8 cellular contexts compared by ENCODE assay signal in genomic region chr22:28883657-28883916, GRCh38. TPM values are rescaled to one million over a fixed set of nuclear protein-coding genes. Genes with fewer than 3 reads are reported as not detected.
DNase-seq lines count a peak whose midpoint lies in the region; ATAC-seq and TF ChIP-seq lines count a peak whose summit lies in the region.

No MANE protein-coding gene starts in this region.

- WGBS in HUES64, result under 1% methylated on average over 48 of the region's 48 CpGs
- 0 to 1% methylated on average over 12 to 48 of the region's 48 CpGs for WGBS in esophagus, 2 donors

- peak; percentile 22 for ATAC-seq in GM18502 (IDR thresholded peaks at IDR 0.05; ENCODE audit: poor library complexity, unreplicated experiment)
- ATAC-seq in gastrocnemius medialis, result peak; percentile 59 to 60
- no peak for ATAC-seq in HG03025 (IDR thresholded peaks at IDR 0.05; ENCODE audit: low FRiP score, unreplicated experiment)

- H3K27ac ChIP-seq in HUES64 (ENCODE audit: low read depth, low read length), result no peak overlapping the region; the same call in 1 of the 2 replicates
- H3K27ac ChIP-seq in esophagus (ENCODE audit: low read depth in 2 of 2, low read length in 1 of 2), result peak overlapping the region; percentile 82 to 91
- H3K27ac ChIP-seq in gastrocnemius medialis, result peak overlapping the region; percentile 66 to 76 (median 76)

- no peaks in the 10 kb centered on the region for H3K9me3 ChIP-seq in HUES64 (ENCODE audit: insufficient read depth, low read depth, low read length)
- no peaks in the 10 kb centered on the region for H3K9me3 ChIP-seq in esophagus (ENCODE audit: control insufficient read depth in 2 of 2, insufficient read depth in 1 of 2, low read depth in 1 of 2, low read length in 1 of 2)
- no peaks in the 10 kb centered on the region for H3K9me3 ChIP-seq in gastrocnemius medialis

- no peak for TF ChIP-seq POLR2A in gastrocnemius medialis (IDR thresholded peaks at IDR 0.05)

- peak overlapping the region; percentile 73 for H3K4me3 ChIP-seq in HUES64 (ENCODE audit: low read length)
- peak overlapping the region; percentile 71 to 78 for H3K4me3 ChIP-seq in esophagus (ENCODE audit: low read depth in 1 of 2, low read length in 2 of 2)
- peak overlapping the region; percentile 48 to 69 (median 62) for H3K4me3 ChIP-seq in gastrocnemius medialis

- intact Hi-C loops in gastrocnemius medialis (cut with DNase I; ENCODE audit: low total_unique reads), result loop anchor here (1.0 to 5.0 kb wide), 2 partner anchors 44 to 95 kb away; no protein-coding TSS in a partner anchor

- TF ChIP-seq CTCF in gastrocnemius medialis (IDR thresholded peaks at IDR 0.05 in 4 of 5, conservative IDR thresholded peaks at IDR 0.05 in 1 of 5), result no peak

- in situ Hi-C loops in gastrocnemius medialis (cut with MboI; ENCODE audit: low sequenced_read_pairs in 4 of 4), result no loop called here

- H3K4me1 ChIP-seq in HUES64 (ENCODE audit: insufficient read depth, low read length), result peaks cover 36% of the 10 kb centered on the region
- peaks cover 2 to 6% of the 10 kb centered on the region in 2 donors for H3K4me1 ChIP-seq in esophagus (ENCODE audit: control insufficient read depth in 2 of 2, insufficient read depth in 2 of 2, low read length in 1 of 2)
- peaks cover 12 to 38% of the 10 kb centered on the region in 2 donors for H3K4me1 ChIP-seq in gastrocnemius medialis

- DNase-seq in gastrocnemius medialis (no peak), D341Med (ENCODE audit: low spot score) (no peak), NK-92 (lab: John Stamatoyannopoulos, UW; ENCODE audit: unreplicated experiment) (no peak), amniotic stem cell (lab: John Stamatoyannopoulos, UW) (no peak)

- H3K27me3 ChIP-seq in HUES64 (ENCODE audit: insufficient read depth, low read length) (no peaks in the 10 kb centered on the region; the same call in 1 of the 2 replicates), esophagus (ENCODE audit: control insufficient read depth in 1 of 2, insufficient read depth in 2 of 2, low read length in 2 of 2) (no peaks in the 10 kb centered on the region), gastrocnemius medialis (no peaks in the 10 kb centered on the region)

- no peaks in the 10 kb centered on the region for H3K36me3 ChIP-seq in HUES64 (ENCODE audit: insufficient read depth, low read length)
- no peaks in the 10 kb centered on the region for H3K36me3 ChIP-seq in esophagus (ENCODE audit: control insufficient read depth in 2 of 2, insufficient read depth in 2 of 2, low read length in 1 of 2)
- no peaks in the 10 kb centered on the region for H3K36me3 ChIP-seq in gastrocnemius medialis

- H3K9ac ChIP-seq in HUES64 (ENCODE audit: low read depth, low read length), result peak overlapping the region; percentile 71

RNA-seq across cellular contexts. Expression of gene ZNRF3, which starts 0.2 kb away (rescaled TPM):
- 10.0 TPM for polyA plus RNA-seq in HUES64 (2013, experiment 1 of 2)
- 11.7 TPM for polyA plus RNA-seq in HUES64 (2013, experiment 2 of 2)
- 1 to 10 TPM; 1.6 to 2.8 TPM for polyA plus RNA-seq in esophagus
- total RNA-seq in gastrocnemius medialis, result 10 to 100 TPM in 3 of 4 donors, 1 to 10 TPM in 1; 7.8 to 19.1 (median 11.1) TPM
